9 cellular contexts compared by ENCODE assay signal in the genomic region with DNA sequence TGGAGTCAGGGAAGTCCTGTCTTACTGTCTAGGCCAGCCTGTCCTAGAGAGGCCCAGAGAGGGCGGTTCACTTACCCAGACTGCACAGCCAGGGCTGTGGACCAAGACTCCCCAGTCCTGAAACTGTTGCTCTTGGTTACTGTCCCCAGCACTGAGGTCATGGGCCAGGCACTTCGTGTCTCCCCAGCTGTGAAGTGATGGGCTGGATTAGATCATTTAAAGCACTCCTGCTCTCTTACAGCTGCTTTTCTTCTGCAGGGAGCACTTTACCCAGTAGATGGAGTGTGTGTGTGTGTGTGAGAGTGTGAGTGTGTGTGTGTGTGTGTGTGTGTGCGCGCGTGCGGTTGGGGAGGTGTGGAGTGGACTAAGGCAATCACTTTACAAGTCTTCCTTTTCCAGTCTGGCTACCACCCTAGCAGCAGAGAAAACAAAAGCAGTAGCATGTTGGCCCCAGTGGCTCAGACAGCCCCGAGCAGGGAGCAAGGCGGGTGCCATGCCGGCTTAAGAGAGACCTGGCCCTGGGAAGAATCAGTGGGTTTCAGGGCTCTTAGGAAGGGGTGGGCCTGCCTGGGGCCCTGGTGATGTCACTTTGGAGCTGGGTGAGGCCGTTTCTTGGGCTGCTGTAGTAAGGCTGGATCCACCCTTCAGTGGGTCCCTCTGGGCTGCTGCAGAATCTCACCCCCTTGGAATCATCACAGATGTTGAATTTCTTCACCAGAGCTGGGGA. TPM values are rescaled to one million over a fixed set of nuclear protein-coding genes. Genes with fewer than 3 reads are reported as not detected.
DNase-seq lines count a peak whose midpoint lies in the region; ATAC-seq, FAIRE-seq and TF ChIP-seq lines count a peak whose summit lies in the region.
"Had no signal": no experiment of that assay in that cellular context is flagged by ENCODE, and none has a peak within 500 bp of the region (broad histone marks: within the 10 kb centered on the region; RNA-seq: fewer than 3 reads in every experiment).

No MANE protein-coding gene starts in this region.

- FAIRE-seq in GM19239 (lab: Jason Lieb, UNC) = no peak
- FAIRE-seq: A204.1 had no signal

- H3K9me2 ChIP-seq in OCI-LY7 (ENCODE audit: insufficient read depth, low read length) = no peaks in the 10 kb centered on the region

- H3K27ac ChIP-seq in OCI-LY7 (ENCODE audit: low read depth, low read length, poor library complexity, severe bottlenecking) = no peak overlapping the region

- TF ChIP-seq CTCF in OCI-LY7 (conservative IDR thresholded peaks at IDR 0.05; ENCODE audit: low read length) (peak; percentile 46; the same call in 1 of the 2 replicates), progenitor cell of endocrine pancreas (IDR thresholded peaks at IDR 0.05; ENCODE audit: unreplicated experiment) (no peak)

- no TSS peak for BruUV-seq in OCI-LY7 (replicated peaks; lab: Mats Ljungman, UMichigan)

- H3K4me1 ChIP-seq in OCI-LY7 (ENCODE audit: insufficient read depth, low read length, poor library complexity, severe bottlenecking) = peaks cover 28% of the 10 kb centered on the region

- H3K79me2 ChIP-seq in OCI-LY7 (ENCODE audit: insufficient read depth, low read depth, low read length) = peaks cover 26% of the 10 kb centered on the region; the same call in 1 of the 2 replicates

- ATAC-seq in esophagus mucosa (peak; percentile 37), HG03469 (IDR thresholded peaks at IDR 0.05; ENCODE audit: unreplicated experiment) (no peak)

- H3K4me1 Mint-ChIP-seq in progenitor cell of endocrine pancreas (ENCODE audit: low read depth) = peaks cover 3% of the 10 kb centered on the region

- H3K27ac Mint-ChIP-seq in progenitor cell of endocrine pancreas = peak overlapping the region; percentile 21

- peaks cover 5% of the 10 kb centered on the region for H3K27me3 Mint-ChIP-seq in progenitor cell of endocrine pancreas

- H3K9me3 ChIP-seq in OCI-LY7 (ENCODE audit: low read length) = no peaks in the 10 kb centered on the region

- no peaks in the 10 kb centered on the region for H3K9me3 Mint-ChIP-seq in progenitor cell of endocrine pancreas (ENCODE audit: low read depth)

- H2AFZ ChIP-seq in OCI-LY7 (ENCODE audit: low read length) = no peak overlapping the region

- peaks cover 17% of the 10 kb centered on the region; the same call in 1 of the 2 replicates for H4K20me1 ChIP-seq in OCI-LY7 (ENCODE audit: insufficient read depth, low read length)

- no peaks in the 10 kb centered on the region for H3K36me3 ChIP-seq in OCI-LY7 (ENCODE audit: insufficient read depth, low read length)

- POLR2A ChIA-PET in OCI-LY7 (lab: Charles Lee) = no interaction called here

- peak overlapping the region; percentile 78 for H3K4me3 ChIP-seq in OCI-LY7 (ENCODE audit: low read depth, low read length, poor library complexity, severe bottlenecking)

- intact Hi-C loops in OCI-LY7 (cut with micrococcal nuclease; ENCODE audit: unreplicated experiment) = loop anchor here (5.0 kb wide), 1 partner anchor 117 kb away; no protein-coding TSS in a partner anchor

- peak overlapping the region; percentile 80 for H3K4me2 ChIP-seq in OCI-LY7 (ENCODE audit: low read length)

- no peaks in the 10 kb centered on the region for H3K36me3 Mint-ChIP-seq in progenitor cell of endocrine pancreas (ENCODE audit: insufficient read depth)

- DNase-seq in DMS153 (lab: John Stamatoyannopoulos, UW) = peak; percentile 10
- DNase-seq in DMS153 treated with DMSO at 0.1 percent for 48 hours (lab: John Stamatoyannopoulos, UW; ENCODE audit: unreplicated experiment) = no peak
- DNase-seq in OCI-LY7 (ENCODE audit: low spot score) = peak; percentile 53
- no peak for DNase-seq in progenitor cell of endocrine pancreas (ENCODE audit: low spot score, unreplicated experiment)
- DNase-seq in GM19239 (ENCODE audit: insufficient read length, low spot score) = no peak
- no peak for DNase-seq in KG1 (lab: John Stamatoyannopoulos, UW)

- H3K4me3 Mint-ChIP-seq in progenitor cell of endocrine pancreas (ENCODE audit: low read depth) = peak overlapping the region; percentile 33

- CTCF ChIA-PET in OCI-LY7 (lab: Charles Lee; ENCODE audit: unreplicated experiment) = interaction anchor here (0.5 kb wide), 1 partner anchor 118 kb away, joined by 4 read pairs; no protein-coding TSS in a partner anchor

RNA-seq across cellular contexts. Expression of a gene that starts 2.4 kb away (rescaled TPM):
- 14.0 and 17.9 TPM in 2 replicates for total RNA-seq in OCI-LY7 (2014; rRNA removed; shearing (Covaris generic))
- total RNA-seq in OCI-LY7 (2022) (1.1 and 1.2 TPM in 2 replicates), esophagus mucosa (15.5 TPM), progenitor cell of endocrine pancreas (5.5 and 6.6 TPM in 2 replicates)

Comparison
In these comparisons a context has a peak if more than half of its experiments do, and no peak if none do; other contexts are left out.
1. DNase-seq: peak in DMS153 (single experiment) and OCI-LY7 (single experiment); none in DMS153 treated with DMSO at 0.1 percent for 48 hours (single experiment), progenitor cell of endocrine pancreas (single experiment), GM19239 (single experiment) and KG1 (single experiment).